1 cellular context compared by ENCODE assay signal in the genomic region with DNA sequence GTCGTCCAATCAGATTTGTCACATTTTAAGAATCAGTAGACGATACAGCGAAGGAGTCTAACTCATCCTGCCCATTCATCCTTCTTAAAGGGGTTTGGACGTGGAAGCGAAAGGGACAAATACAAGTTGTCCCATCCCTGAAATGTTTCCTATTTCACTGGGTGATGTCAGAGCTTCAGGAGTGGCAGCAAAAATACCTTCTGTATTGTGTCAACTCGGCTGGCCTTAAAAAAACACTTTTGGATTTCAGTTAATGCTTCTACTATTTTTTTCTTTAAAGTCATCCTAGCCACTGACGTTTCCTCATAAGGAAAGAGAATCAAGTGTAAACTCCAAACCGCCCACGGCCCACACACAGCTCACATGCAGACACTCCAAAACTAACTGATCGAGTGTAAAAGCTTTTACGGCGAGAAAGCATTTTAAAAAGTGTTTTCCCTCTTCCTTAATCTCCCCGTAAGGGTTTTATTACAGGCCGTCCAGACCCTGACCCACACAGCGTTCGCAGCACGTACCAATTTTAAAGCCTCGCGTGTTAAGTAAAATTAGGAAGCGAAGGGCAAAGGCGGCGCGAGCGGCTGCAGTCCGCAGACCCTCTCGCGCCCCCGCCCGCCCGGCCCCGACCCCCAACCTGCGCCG.
TF ChIP-seq lines count a peak whose summit lies in the region.

No MANE protein-coding gene starts in this region.

TF ChIP-seq in HepG2, 621 proteins besides CTCF, POLR2A, EP300 and RAD21 (continued from another document and continues in another):
- TF ChIP-seq, protein P1, sequence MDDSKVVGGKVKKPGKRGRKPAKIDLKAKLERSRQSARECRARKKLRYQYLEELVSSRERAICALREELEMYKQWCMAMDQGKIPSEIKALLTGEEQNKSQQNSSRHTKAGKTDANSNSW (CRISPR knock-in tag; IDR thresholded peaks at IDR 0.05; ENCODE audit: borderline replicate concordance), result no peak
- TF ChIP-seq ZNF567 (CRISPR knock-in tag; IDR thresholded peaks at IDR 0.05; ENCODE audit: borderline replicate concordance), result no peak
- no peak for TF ChIP-seq ZNF782 (CRISPR knock-in tag; IDR thresholded peaks at IDR 0.05; ENCODE audit: borderline replicate concordance)
- TF ChIP-seq BRD4 (CRISPR knock-in tag; IDR thresholded peaks at IDR 0.05), result no peak
- TF ChIP-seq PHF5A (CRISPR knock-in tag; IDR thresholded peaks at IDR 0.05; ENCODE audit: low read depth, unreplicated experiment), result no peak
- no peak for TF ChIP-seq SOX6 (IDR thresholded peaks at IDR 0.05)
- TF ChIP-seq SOX6 (CRISPR knock-in tag; IDR thresholded peaks at IDR 0.05), result no peak
- TF ChIP-seq MED1 (CRISPR knock-in tag; IDR thresholded peaks at IDR 0.05), result no peak
- TF ChIP-seq FOSL2 (CRISPR knock-in tag; IDR thresholded peaks at IDR 0.05), result no peak
- no peak for TF ChIP-seq HMG20A (CRISPR knock-in tag; IDR thresholded peaks at IDR 0.05; ENCODE audit: borderline replicate concordance)
- TF ChIP-seq MAFG (CRISPR knock-in tag; IDR thresholded peaks at IDR 0.05), result no peak
- no peak for TF ChIP-seq TRIM24 (CRISPR knock-in tag; IDR thresholded peaks at IDR 0.05)
- TF ChIP-seq KDM1A (CRISPR knock-in tag; IDR thresholded peaks at IDR 0.05), result no peak
- no peak for TF ChIP-seq HNRNPUL1 (IDR thresholded peaks at IDR 0.05; ENCODE audit: low read depth, low read length)
- TF ChIP-seq, protein P2, sequence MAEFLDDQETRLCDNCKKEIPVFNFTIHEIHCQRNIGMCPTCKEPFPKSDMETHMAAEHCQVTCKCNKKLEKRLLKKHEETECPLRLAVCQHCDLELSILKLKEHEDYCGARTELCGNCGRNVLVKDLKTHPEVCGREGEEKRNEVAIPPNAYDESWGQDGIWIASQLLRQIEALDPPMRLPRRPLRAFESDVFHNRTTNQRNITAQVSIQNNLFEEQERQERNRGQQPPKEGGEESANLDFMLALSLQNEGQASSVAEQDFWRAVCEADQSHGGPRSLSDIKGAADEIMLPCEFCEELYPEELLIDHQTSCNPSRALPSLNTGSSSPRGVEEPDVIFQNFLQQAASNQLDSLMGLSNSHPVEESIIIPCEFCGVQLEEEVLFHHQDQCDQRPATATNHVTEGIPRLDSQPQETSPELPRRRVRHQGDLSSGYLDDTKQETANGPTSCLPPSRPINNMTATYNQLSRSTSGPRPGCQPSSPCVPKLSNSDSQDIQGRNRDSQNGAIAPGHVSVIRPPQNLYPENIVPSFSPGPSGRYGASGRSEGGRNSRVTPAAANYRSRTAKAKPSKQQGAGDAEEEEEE (CRISPR knock-in tag; IDR thresholded peaks at IDR 0.05; ENCODE audit: borderline replicate concordance), result no peak
- no peak for TF ChIP-seq HNRNPL (IDR thresholded peaks at IDR 0.05; ENCODE audit: low read depth, low read length)
- no peak for TF ChIP-seq ZNF235 (CRISPR knock-in tag; IDR thresholded peaks at IDR 0.05; ENCODE audit: borderline replicate concordance)
- no peak for TF ChIP-seq HCFC1 (IDR thresholded peaks at IDR 0.05; ENCODE audit: low read depth, low read length)
- TF ChIP-seq, protein P3, sequence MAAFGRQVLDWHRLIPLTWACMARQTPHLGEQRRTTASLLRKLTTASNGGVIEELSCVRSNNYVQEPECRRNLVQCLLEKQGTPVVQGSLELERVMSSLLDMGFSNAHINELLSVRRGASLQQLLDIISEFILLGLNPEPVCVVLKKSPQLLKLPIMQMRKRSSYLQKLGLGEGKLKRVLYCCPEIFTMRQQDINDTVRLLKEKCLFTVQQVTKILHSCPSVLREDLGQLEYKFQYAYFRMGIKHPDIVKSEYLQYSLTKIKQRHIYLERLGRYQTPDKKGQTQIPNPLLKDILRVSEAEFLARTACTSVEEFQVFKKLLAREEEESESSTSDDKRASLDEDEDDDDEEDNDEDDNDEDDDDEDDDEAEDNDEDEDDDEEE (CRISPR knock-in tag; IDR thresholded peaks at IDR 0.05), result no peak
- TF ChIP-seq, protein P4, sequence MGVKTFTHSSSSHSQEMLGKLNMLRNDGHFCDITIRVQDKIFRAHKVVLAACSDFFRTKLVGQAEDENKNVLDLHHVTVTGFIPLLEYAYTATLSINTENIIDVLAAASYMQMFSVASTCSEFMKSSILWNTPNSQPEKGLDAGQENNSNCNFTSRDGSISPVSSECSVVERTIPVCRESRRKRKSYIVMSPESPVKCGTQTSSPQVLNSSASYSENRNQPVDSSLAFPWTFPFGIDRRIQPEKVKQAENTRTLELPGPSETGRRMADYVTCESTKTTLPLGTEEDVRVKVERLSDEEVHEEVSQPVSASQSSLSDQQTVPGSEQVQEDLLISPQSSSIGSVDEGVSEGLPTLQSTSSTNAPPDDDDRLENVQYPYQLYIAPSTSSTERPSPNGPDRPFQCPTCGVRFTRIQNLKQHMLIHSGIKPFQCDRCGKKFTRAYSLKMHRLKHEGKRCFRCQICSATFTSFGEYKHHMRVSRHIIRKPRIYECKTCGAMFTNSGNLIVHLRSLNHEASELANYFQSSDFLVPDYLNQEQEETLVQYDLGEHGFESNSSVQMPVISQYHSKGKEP (CRISPR knock-in tag; IDR thresholded peaks at IDR 0.05), result peak; percentile 48; the same call in 1 of the 2 replicates
- TF ChIP-seq TARDBP (CRISPR knock-in tag; IDR thresholded peaks at IDR 0.05), result no peak
- 0 out of 2 replicates have a peak, but pooled peaks have one; percentile 79 for TF ChIP-seq DNMT3B (CRISPR knock-in tag; conservative IDR thresholded peaks at IDR 0.05)
- no peak for TF ChIP-seq PRMT3 (CRISPR knock-in tag; IDR thresholded peaks at IDR 0.05; ENCODE audit: borderline replicate concordance, low read depth)
- TF ChIP-seq, protein P5, sequence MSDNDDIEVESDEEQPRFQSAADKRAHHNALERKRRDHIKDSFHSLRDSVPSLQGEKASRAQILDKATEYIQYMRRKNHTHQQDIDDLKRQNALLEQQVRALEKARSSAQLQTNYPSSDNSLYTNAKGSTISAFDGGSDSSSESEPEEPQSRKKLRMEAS (IDR thresholded peaks at IDR 0.05), result no peak
- no peak for TF ChIP-seq EHMT2 (IDR thresholded peaks at IDR 0.05; ENCODE audit: borderline replicate concordance, low read depth, low read length)
- no peak for TF ChIP-seq ATF7 (IDR thresholded peaks at IDR 0.05)
- no peak for TF ChIP-seq ATF7 (CRISPR knock-in tag; IDR thresholded peaks at IDR 0.05)
- TF ChIP-seq, protein P6, sequence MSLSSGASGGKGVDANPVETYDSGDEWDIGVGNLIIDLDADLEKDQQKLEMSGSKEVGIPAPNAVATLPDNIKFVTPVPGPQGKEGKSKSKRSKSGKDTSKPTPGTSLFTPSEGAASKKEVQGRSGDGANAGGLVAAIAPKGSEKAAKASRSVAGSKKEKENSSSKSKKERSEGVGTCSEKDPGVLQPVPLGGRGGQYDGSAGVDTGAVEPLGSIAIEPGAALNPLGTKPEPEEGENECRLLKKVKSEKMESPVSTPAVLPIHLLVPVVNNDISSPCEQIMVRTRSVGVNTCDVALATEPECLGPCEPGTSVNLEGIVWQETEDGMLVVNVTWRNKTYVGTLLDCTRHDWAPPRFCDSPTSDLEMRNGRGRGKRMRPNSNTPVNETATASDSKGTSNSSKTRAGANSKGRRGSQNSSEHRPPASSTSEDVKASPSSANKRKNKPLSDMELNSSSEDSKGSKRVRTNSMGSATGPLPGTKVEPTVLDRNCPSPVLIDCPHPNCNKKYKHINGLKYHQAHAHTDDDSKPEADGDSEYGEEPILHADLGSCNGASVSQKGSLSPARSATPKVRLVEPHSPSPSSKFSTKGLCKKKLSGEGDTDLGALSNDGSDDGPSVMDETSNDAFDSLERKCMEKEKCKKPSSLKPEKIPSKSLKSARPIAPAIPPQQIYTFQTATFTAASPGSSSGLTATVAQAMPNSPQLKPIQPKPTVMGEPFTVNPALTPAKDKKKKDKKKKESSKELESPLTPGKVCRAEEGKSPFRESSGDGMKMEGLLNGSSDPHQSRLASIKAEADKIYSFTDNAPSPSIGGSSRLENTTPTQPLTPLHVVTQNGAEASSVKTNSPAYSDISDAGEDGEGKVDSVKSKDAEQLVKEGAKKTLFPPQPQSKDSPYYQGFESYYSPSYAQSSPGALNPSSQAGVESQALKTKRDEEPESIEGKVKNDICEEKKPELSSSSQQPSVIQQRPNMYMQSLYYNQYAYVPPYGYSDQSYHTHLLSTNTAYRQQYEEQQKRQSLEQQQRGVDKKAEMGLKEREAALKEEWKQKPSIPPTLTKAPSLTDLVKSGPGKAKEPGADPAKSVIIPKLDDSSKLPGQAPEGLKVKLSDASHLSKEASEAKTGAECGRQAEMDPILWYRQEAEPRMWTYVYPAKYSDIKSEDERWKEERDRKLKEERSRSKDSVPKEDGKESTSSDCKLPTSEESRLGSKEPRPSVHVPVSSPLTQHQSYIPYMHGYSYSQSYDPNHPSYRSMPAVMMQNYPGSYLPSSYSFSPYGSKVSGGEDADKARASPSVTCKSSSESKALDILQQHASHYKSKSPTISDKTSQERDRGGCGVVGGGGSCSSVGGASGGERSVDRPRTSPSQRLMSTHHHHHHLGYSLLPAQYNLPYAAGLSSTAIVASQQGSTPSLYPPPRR (CRISPR knock-in tag; IDR thresholded peaks at IDR 0.05; ENCODE audit: borderline replicate concordance), result no peak
- TF ChIP-seq, protein P7, sequence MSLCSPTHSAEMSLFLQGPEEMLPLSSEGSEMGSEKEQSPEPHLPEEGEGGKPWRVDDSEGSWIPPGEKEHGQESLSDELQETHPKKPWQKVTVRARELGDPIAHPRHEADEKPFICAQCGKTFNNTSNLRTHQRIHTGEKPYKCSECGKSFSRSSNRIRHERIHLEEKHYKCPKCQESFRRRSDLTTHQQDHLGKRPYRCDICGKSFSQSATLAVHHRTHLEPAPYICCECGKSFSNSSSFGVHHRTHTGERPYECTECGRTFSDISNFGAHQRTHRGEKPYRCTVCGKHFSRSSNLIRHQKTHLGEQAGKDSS (CRISPR knock-in tag; IDR thresholded peaks at IDR 0.05; ENCODE audit: borderline replicate concordance, low read depth), result no peak
- no peak for TF ChIP-seq ARNT (IDR thresholded peaks at IDR 0.05)
- TF ChIP-seq MIER2 (CRISPR knock-in tag; IDR thresholded peaks at IDR 0.05), result no peak
- TF ChIP-seq NPAS2 (CRISPR knock-in tag; IDR thresholded peaks at IDR 0.05; ENCODE audit: borderline replicate concordance), result no peak
- peak; percentile 18; the same call in 1 of the 2 replicates for TF ChIP-seq ZNF256 (CRISPR knock-in tag; conservative IDR thresholded peaks at IDR 0.05)
- TF ChIP-seq XBP1 (CRISPR knock-in tag; IDR thresholded peaks at IDR 0.05), result no peak
- no peak for TF ChIP-seq TGIF2 (CRISPR knock-in tag; IDR thresholded peaks at IDR 0.05)
- TF ChIP-seq ETV5 (CRISPR knock-in tag; IDR thresholded peaks at IDR 0.05; ENCODE audit: borderline replicate concordance), result no peak
- TF ChIP-seq POLR2G (IDR thresholded peaks at IDR 0.05; ENCODE audit: low read depth, low read length), result no peak
- TF ChIP-seq, protein P8, sequence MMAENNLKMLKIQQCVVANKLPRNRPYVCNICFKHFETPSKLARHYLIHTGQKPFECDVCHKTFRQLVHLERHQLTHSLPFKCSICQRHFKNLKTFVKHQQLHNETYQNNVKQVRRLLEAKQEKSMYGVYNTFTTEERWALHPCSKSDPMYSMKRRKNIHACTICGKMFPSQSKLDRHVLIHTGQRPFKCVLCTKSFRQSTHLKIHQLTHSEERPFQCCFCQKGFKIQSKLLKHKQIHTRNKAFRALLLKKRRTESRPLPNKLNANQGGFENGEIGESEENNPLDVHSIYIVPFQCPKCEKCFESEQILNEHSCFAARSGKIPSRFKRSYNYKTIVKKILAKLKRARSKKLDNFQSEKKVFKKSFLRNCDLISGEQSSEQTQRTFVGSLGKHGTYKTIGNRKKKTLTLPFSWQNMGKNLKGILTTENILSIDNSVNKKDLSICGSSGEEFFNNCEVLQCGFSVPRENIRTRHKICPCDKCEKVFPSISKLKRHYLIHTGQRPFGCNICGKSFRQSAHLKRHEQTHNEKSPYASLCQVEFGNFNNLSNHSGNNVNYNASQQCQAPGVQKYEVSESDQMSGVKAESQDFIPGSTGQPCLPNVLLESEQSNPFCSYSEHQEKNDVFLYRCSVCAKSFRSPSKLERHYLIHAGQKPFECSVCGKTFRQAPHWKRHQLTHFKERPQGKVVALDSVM (CRISPR knock-in tag; IDR thresholded peaks at IDR 0.05), result no peak
- TF ChIP-seq ZFY (CRISPR knock-in tag; IDR thresholded peaks at IDR 0.05), result no peak
- TF ChIP-seq, protein P9, sequence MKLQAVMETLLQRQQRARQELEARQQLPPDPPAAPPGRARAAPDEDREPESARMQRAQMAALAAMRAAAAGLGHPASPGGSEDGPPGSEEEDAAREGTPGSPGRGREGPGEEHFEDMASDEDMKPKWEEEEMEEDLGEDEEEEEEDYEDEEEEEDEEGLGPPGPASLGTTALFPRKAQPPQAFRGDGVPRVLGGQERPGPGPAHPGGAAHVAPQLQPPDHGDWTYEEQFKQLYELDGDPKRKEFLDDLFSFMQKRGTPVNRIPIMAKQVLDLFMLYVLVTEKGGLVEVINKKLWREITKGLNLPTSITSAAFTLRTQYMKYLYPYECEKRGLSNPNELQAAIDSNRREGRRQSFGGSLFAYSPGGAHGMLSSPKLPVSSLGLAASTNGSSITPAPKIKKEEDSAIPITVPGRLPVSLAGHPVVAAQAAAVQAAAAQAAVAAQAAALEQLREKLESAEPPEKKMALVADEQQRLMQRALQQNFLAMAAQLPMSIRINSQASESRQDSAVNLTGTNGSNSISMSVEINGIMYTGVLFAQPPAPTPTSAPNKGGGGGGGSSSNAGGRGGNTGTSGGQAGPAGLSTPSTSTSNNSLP (IDR thresholded peaks at IDR 0.05; ENCODE audit: low read depth, low read length), result no peak
- TF ChIP-seq, protein P10, sequence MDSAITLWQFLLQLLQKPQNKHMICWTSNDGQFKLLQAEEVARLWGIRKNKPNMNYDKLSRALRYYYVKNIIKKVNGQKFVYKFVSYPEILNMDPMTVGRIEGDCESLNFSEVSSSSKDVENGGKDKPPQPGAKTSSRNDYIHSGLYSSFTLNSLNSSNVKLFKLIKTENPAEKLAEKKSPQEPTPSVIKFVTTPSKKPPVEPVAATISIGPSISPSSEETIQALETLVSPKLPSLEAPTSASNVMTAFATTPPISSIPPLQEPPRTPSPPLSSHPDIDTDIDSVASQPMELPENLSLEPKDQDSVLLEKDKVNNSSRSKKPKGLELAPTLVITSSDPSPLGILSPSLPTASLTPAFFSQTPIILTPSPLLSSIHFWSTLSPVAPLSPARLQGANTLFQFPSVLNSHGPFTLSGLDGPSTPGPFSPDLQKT (CRISPR knock-in tag; IDR thresholded peaks at IDR 0.05; ENCODE audit: borderline replicate concordance), result no peak
- no peak for TF ChIP-seq ZNF354B (CRISPR knock-in tag; IDR thresholded peaks at IDR 0.05)
- TF ChIP-seq ZNF326 (CRISPR knock-in tag; IDR thresholded peaks at IDR 0.05; ENCODE audit: borderline replicate concordance), result no peak
- no peak for TF ChIP-seq SYNCRIP (IDR thresholded peaks at IDR 0.05; ENCODE audit: insufficient read depth, low read depth, low read length)
